Comparison of ENCODE assay signal across 18 cellular contexts in the genomic region with DNA sequence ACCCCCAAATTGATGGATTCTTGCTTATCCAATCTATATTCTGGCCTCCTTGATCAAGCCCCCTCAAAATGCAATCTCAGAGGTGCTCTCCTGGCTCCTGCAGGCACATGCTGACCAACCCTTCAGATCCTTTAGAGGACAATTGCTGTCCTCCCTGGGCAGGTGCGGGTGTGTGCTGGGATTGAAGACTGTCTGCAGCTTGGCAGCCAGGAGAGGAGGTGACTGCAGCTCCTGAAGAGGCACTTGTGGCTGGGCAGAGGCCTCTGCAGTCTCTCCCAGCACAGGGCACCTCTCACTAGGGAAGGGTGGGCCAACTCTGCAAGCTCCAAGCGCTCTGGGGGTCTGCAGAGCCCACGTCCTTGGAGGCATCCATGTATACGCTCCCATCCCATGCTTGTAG. TPM values are rescaled to one million over a fixed set of nuclear protein-coding genes. Genes with fewer than 3 reads are reported as not detected.
A peak's percentile ranks its signal among the peaks of the same experiment; 100 is the strongest.
DNase-seq lines count a peak whose midpoint lies in the region; ATAC-seq, FAIRE-seq and TF ChIP-seq lines count a peak whose summit lies in the region.
"Had no signal": no experiment of that assay in that cellular context is flagged by ENCODE, and none has a peak within 500 bp of the region (broad histone marks: within the 10 kb centered on the region; RNA-seq: fewer than 3 reads in every experiment).

No MANE protein-coding gene starts in this region.

- H3K4me2 ChIP-seq in astrocyte (ENCODE audit: low read length): no peak overlapping the region

- no peak for FAIRE-seq in astrocyte (lab: Jason Lieb, UNC)
- FAIRE-seq: GM12878, GM18507, H54 had no signal

- H3K4me1 ChIP-seq in CD4-positive, CD25-positive, alpha-beta regulatory T cell (ENCODE audit: control insufficient read depth, insufficient read depth, low read length, poor library complexity, severe bottlenecking): peaks cover 7% of the 10 kb centered on the region
- peaks cover 8% of the 10 kb centered on the region for H3K4me1 ChIP-seq in astrocyte (ENCODE audit: insufficient read depth, low read length)

- no peaks in the 10 kb centered on the region for H3K27me3 Mint-ChIP-seq in T-helper 2 cell treated with Interferon-gamma antibody and Interleukin-4, amounts not matched to agents 5 μg/mL and 100 μg/mL, for 36 hours (ENCODE audit: low read depth)
- no peaks in the 10 kb centered on the region for H3K27me3 Mint-ChIP-seq in CD4-positive, CD25-positive, alpha-beta regulatory T cell
- H3K27me3 Mint-ChIP-seq in astrocyte (ENCODE audit: low read depth, unreplicated experiment): peaks cover 13% of the 10 kb centered on the region
- H3K27me3 Mint-ChIP-seq in activated T-cell treated with anti-CD3 and anti-CD28 coated beads, Interleukin-2, amount 50 U/mL, for 72 hours (ENCODE audit: low read depth): no peaks in the 10 kb centered on the region
- H3K27me3 Mint-ChIP-seq: CD4-positive, alpha-beta T cell had no signal

- H3K27ac ChIP-seq in CD4-positive, CD25-positive, alpha-beta regulatory T cell (ENCODE audit: insufficient read depth, low read length, poor library complexity, severe bottlenecking): no peak overlapping the region
- H3K27ac ChIP-seq in astrocyte (ENCODE audit: low read depth, low read length): no peak overlapping the region
- H3K27ac ChIP-seq: BLaER1 treated with 17β-estradiol and CSF1 and Interleukin-3, amounts not matched to agents 10 nM and 100 nM; GM23248 had no signal

- no peak overlapping the region for H3K4me3 Mint-ChIP-seq in T-helper 2 cell treated with Interferon-gamma antibody and Interleukin-4, amounts not matched to agents 5 μg/mL and 100 μg/mL, for 36 hours
- H3K4me3 Mint-ChIP-seq in CD4-positive, CD25-positive, alpha-beta regulatory T cell: no peak overlapping the region
- H3K4me3 Mint-ChIP-seq in astrocyte (ENCODE audit: unreplicated experiment): no peak overlapping the region
- no peak overlapping the region for H3K4me3 Mint-ChIP-seq in activated T-cell treated with anti-CD3 and anti-CD28 coated beads, Interleukin-2, amount 50 U/mL, for 72 hours
- H3K4me3 Mint-ChIP-seq: CD4-positive, alpha-beta T cell had no signal

- no peaks in the 10 kb centered on the region for H3K27me3 ChIP-seq in CD4-positive, CD25-positive, alpha-beta regulatory T cell (ENCODE audit: control insufficient read depth, insufficient read depth, low read length)
- H3K27me3 ChIP-seq in astrocyte (ENCODE audit: insufficient read depth, low read length): no peaks in the 10 kb centered on the region
- H3K27me3 ChIP-seq: BLaER1 treated with 17β-estradiol and CSF1 and Interleukin-3, amounts not matched to agents 10 nM and 100 nM had no signal

- no peaks in the 10 kb centered on the region for H3K9me3 ChIP-seq in CD4-positive, CD25-positive, alpha-beta regulatory T cell (ENCODE audit: control insufficient read depth in 2 of 2, low read length in 2 of 2)
- no peaks in the 10 kb centered on the region for H3K9me3 ChIP-seq in astrocyte (ENCODE audit: insufficient read depth, low read depth, low read length)
- H3K9me3 ChIP-seq: BLaER1 treated with 17β-estradiol and CSF1 and Interleukin-3, amounts not matched to agents 10 nM and 100 nM had no signal

- peaks cover 12% of the 10 kb centered on the region for H3K4me1 Mint-ChIP-seq in T-helper 2 cell treated with Interferon-gamma antibody and Interleukin-4, amounts not matched to agents 5 μg/mL and 100 μg/mL, for 36 hours (ENCODE audit: low read depth)
- H3K4me1 Mint-ChIP-seq in CD4-positive, CD25-positive, alpha-beta regulatory T cell: peaks cover 0 to 11% (median 6%) of the 10 kb centered on the region in 4 donors
- peaks cover 5% of the 10 kb centered on the region for H3K4me1 Mint-ChIP-seq in astrocyte (ENCODE audit: low read depth, unreplicated experiment)
- peaks cover 15% of the 10 kb centered on the region for H3K4me1 Mint-ChIP-seq in activated T-cell treated with anti-CD3 and anti-CD28 coated beads, Interleukin-2, amount 50 U/mL, for 72 hours (ENCODE audit: low read depth)

- no peak overlapping the region for H2AFZ ChIP-seq in astrocyte (ENCODE audit: low read depth, low read length)
- H2AFZ ChIP-seq: GM23248 had no signal

- no peak for TF ChIP-seq CTCF in astrocyte (IDR thresholded peaks at IDR 0.05; ENCODE audit: insufficient read depth, low read depth, low read length)

- no peak for ATAC-seq in CD4-positive, CD25-positive, alpha-beta regulatory T cell (ENCODE audit: low read depth in 2 of 2)
- ATAC-seq in GM21515 (IDR thresholded peaks at IDR 0.05; ENCODE audit: unreplicated experiment): no peak
- ATAC-seq in activated T-cell treated with anti-CD3 and anti-CD28 coated beads, Interleukin-2, amount 50 U/mL, for 72 hours (replicated peaks in 1 of 2): no peak
- ATAC-seq: GM12878, HCT116 had no signal

- intact Hi-C loops in posterior vena cava (cut with DNase I): loop anchor here in 1 of 2 donors (5.0 kb wide), 1 partner anchor 346 kb away; no protein-coding TSS in a partner anchor

- no peak for DNase-seq in T-helper 2 cell treated with Interferon-gamma antibody and Interleukin-4, amounts not matched to agents 5 μg/mL and 100 μg/mL, for 36 hours (ENCODE audit: low spot score)
- DNase-seq in T-helper 2 cell (no peak), astrocyte (ENCODE audit: low read depth) (no peak), posterior vena cava (ENCODE audit: low spot score) (peak; percentile 15)
- no peak for DNase-seq in CD4-positive, CD25-positive, alpha-beta regulatory T cell
- no peak for DNase-seq in activated T-cell treated with anti-CD3 and anti-CD28 coated beads, Interleukin-2, amount 50 U/mL, for 72 hours
- DNase-seq: ACHN; Calu3; CD4-positive, alpha-beta T cell; DMS 273 treated with DMSO at 0.1 percent for 48 hours; GM23248 had no signal

- no peaks in the 10 kb centered on the region for H3K79me2 ChIP-seq in astrocyte (ENCODE audit: insufficient read depth, low read length)

- no peaks in the 10 kb centered on the region for H3K36me3 Mint-ChIP-seq in T-helper 2 cell treated with Interferon-gamma antibody and Interleukin-4, amounts not matched to agents 5 μg/mL and 100 μg/mL, for 36 hours (ENCODE audit: low read depth)
- no peaks in the 10 kb centered on the region for H3K36me3 Mint-ChIP-seq in CD4-positive, CD25-positive, alpha-beta regulatory T cell
- H3K36me3 Mint-ChIP-seq in astrocyte (ENCODE audit: low read depth, unreplicated experiment): peaks cover 5% of the 10 kb centered on the region
- H3K36me3 Mint-ChIP-seq in activated T-cell treated with anti-CD3 and anti-CD28 coated beads, Interleukin-2, amount 50 U/mL, for 72 hours (ENCODE audit: insufficient read depth in 2 of 2): no peaks in the 10 kb centered on the region

- no peaks in the 10 kb centered on the region for H3K36me3 ChIP-seq in CD4-positive, CD25-positive, alpha-beta regulatory T cell (ENCODE audit: control insufficient read depth, insufficient read depth, low read length)
- no peaks in the 10 kb centered on the region for H3K36me3 ChIP-seq in astrocyte (ENCODE audit: insufficient read depth, low read length)
- H3K36me3 ChIP-seq: BLaER1 treated with 17β-estradiol and CSF1 and Interleukin-3, amounts not matched to agents 10 nM and 100 nM had no signal

- no peaks in the 10 kb centered on the region for H4K20me1 ChIP-seq in astrocyte (ENCODE audit: insufficient read depth, low read length)
- H4K20me1 ChIP-seq: BLaER1 treated with 17β-estradiol and CSF1 and Interleukin-3, amounts not matched to agents 10 nM and 100 nM had no signal

- H3K27ac Mint-ChIP-seq in T-helper 2 cell treated with Interferon-gamma antibody and Interleukin-4, amounts not matched to agents 5 μg/mL and 100 μg/mL, for 36 hours: peak overlapping the region; percentile 14
- peak overlapping the region in 2 of 3 donors; percentile 15 to 61 for H3K27ac Mint-ChIP-seq in CD4-positive, CD25-positive, alpha-beta regulatory T cell
- H3K27ac Mint-ChIP-seq in astrocyte (ENCODE audit: unreplicated experiment): peak overlapping the region; percentile 26
- no peak overlapping the region for H3K27ac Mint-ChIP-seq in activated T-cell treated with anti-CD3 and anti-CD28 coated beads, Interleukin-2, amount 50 U/mL, for 72 hours
- H3K27ac Mint-ChIP-seq: CD4-positive, alpha-beta T cell had no signal

- no peak overlapping the region for H3K9ac ChIP-seq in astrocyte (ENCODE audit: low read length)
- H3K9ac ChIP-seq: GM23248 had no signal

- H3K9me3 Mint-ChIP-seq in T-helper 2 cell treated with Interferon-gamma antibody and Interleukin-4, amounts not matched to agents 5 μg/mL and 100 μg/mL, for 36 hours: no peaks in the 10 kb centered on the region
- no peaks in the 10 kb centered on the region for H3K9me3 Mint-ChIP-seq in CD4-positive, CD25-positive, alpha-beta regulatory T cell
- no peaks in the 10 kb centered on the region for H3K9me3 Mint-ChIP-seq in astrocyte (ENCODE audit: unreplicated experiment)
- H3K9me3 Mint-ChIP-seq in activated T-cell treated with anti-CD3 and anti-CD28 coated beads, Interleukin-2, amount 50 U/mL, for 72 hours: no peaks in the 10 kb centered on the region
- H3K9me3 Mint-ChIP-seq: CD4-positive, alpha-beta T cell had no signal

- H3K4me3 ChIP-seq in CD4-positive, CD25-positive, alpha-beta regulatory T cell (ENCODE audit: low read depth, low read length): no peak overlapping the region
- no peak overlapping the region for H3K4me3 ChIP-seq in astrocyte (ENCODE audit: insufficient read depth, low read depth, low read length)
- H3K4me3 ChIP-seq: BLaER1 treated with 17β-estradiol and CSF1 and Interleukin-3, amounts not matched to agents 10 nM and 100 nM; GM12878; GM23248 had no signal

RNA-seq across cellular contexts. Expression of gene SUMO4, which starts 28.5 kb away (rescaled TPM):
- total RNA-seq in CD4-positive, CD25-positive, alpha-beta regulatory T cell: 9.0 TPM
- 1 to 10 TPM in 2 of 4 donors, under 1 TPM in 2; 0.38 to 1.6 (median 0.93) TPM for polyA plus RNA-seq in CD4-positive, CD25-positive, alpha-beta regulatory T cell
- 1.4 and 1.6 TPM in 2 replicates for total RNA-seq in astrocyte
- 1 to 10 TPM in 1 of 2 donors, under 1 TPM in 1; 0.88 to 1.8 TPM for total RNA-seq in posterior vena cava
- total RNA-seq in activated T-cell treated with anti-CD3 and anti-CD28 coated beads, Interleukin-2, amount 50 U/mL, for 72 hours: 1 to 10 TPM; 5.4 to 7.2 TPM
- total RNA-seq: G401, GM23248 had no signal

RNA-seq across cellular contexts. Expression of gene ZC3H12D, which starts 56.2 kb away (rescaled TPM):
- 251 TPM for total RNA-seq in CD4-positive, CD25-positive, alpha-beta regulatory T cell
- 10 to 100 TPM in 1 of 4 donors, 1 to 10 TPM in 3; 7.1 to 10.3 (median 8.7) TPM for polyA plus RNA-seq in CD4-positive, CD25-positive, alpha-beta regulatory T cell
- total RNA-seq in astrocyte: 0.05 and 0.10 TPM in 2 replicates
- 1 to 10 TPM; 1.8 to 2.2 TPM for total RNA-seq in posterior vena cava
- 100 to 1,000 TPM; 106 to 170 TPM for total RNA-seq in activated T-cell treated with anti-CD3 and anti-CD28 coated beads, Interleukin-2, amount 50 U/mL, for 72 hours
- total RNA-seq: G401 had no signal
- polyA plus RNA-seq: GM23248 had no signal

Comparison
In these comparisons a context has a peak if more than half of its experiments do, and no peak if none do; other contexts are left out.
1. RNA of gene ZC3H12D, which starts 56.2 kb away (total RNA-seq): 251 TPM in CD4-positive, CD25-positive, alpha-beta regulatory T cell (single experiment) and 106 to 170 TPM in activated T-cell treated with anti-CD3 and anti-CD28 coated beads, Interleukin-2, amount 50 U/mL, for 72 hours; 1.8 to 2.2 TPM in posterior vena cava and 0.05 to 0.10 TPM in astrocyte; every median in the first group is over 10 times any median in the second.